ENCODE assay signal across 8 cellular contexts in genomic region chr12:62210422-62210821, GRCh38. TPM values are rescaled to one million over a fixed set of nuclear protein-coding genes. Genes with fewer than 3 reads are reported as not detected.
A peak's percentile ranks its signal among the peaks of the same experiment; 100 is the strongest.
DNase-seq lines count a peak whose midpoint lies in the region; ATAC-seq and TF ChIP-seq lines count a peak whose summit lies in the region.

No MANE protein-coding gene starts in this region.

- intact Hi-C loops in esophagus muscularis mucosa (cut with DNase I), result no loop called here
- intact Hi-C loops in ovary (cut with DNase I), result no loop called here

- TF ChIP-seq CTCF in esophagus muscularis mucosa (IDR thresholded peaks at IDR 0.05), result peak; percentile 60 to 86 (median 67)
- peak; percentile 43 to 52 (median 50) for TF ChIP-seq CTCF in ovary (IDR thresholded peaks at IDR 0.05)

- H3K27me3 ChIP-seq in esophagus muscularis mucosa (no peaks in the 10 kb centered on the region), ovary (no peaks in the 10 kb centered on the region)

- TF ChIP-seq POLR2A in esophagus muscularis mucosa (IDR thresholded peaks at IDR 0.05; ENCODE audit: low read depth) (no peak), ovary (IDR thresholded peaks at IDR 0.05) (no peak)

- H3K36me3 ChIP-seq in esophagus muscularis mucosa (no peaks in the 10 kb centered on the region), ovary (no peaks in the 10 kb centered on the region)

- H3K9me3 ChIP-seq in esophagus muscularis mucosa (no peaks in the 10 kb centered on the region), ovary (no peaks in the 10 kb centered on the region)

- ATAC-seq in GM21515 (IDR thresholded peaks at IDR 0.05; ENCODE audit: unreplicated experiment), result peak; percentile 82

- no peak for TF ChIP-seq EP300 in esophagus muscularis mucosa (IDR thresholded peaks at IDR 0.05)
- no peak for TF ChIP-seq EP300 in ovary (IDR thresholded peaks at IDR 0.05)

- peaks cover 0 to 4% (median 0%) of the 10 kb centered on the region in 4 donors for H3K4me1 ChIP-seq in esophagus muscularis mucosa
- H3K4me1 ChIP-seq in ovary (ENCODE audit: insufficient read depth), result no peaks in the 10 kb centered on the region

- H3K4me3 ChIP-seq in esophagus muscularis mucosa (no peak overlapping the region), ovary (no peak overlapping the region)

- H3K27ac ChIP-seq in esophagus muscularis mucosa (replicated peaks in 1 of 4) (no peak overlapping the region), ovary (no peak overlapping the region)

- WGBS in esophagus muscularis mucosa, result 28% methylated on average over 7 of the region's 7 CpGs
- 21 to 23% (median 23%) methylated on average over 7 of the region's 7 CpGs for WGBS in ovary, 3 donors

- DNase-seq in NCI-H146 (lab: John Stamatoyannopoulos, UW), result peak; percentile 7
- no peak for DNase-seq in NCI-H146 treated with DMSO at 0.1 percent for 48 hours (lab: John Stamatoyannopoulos, UW; ENCODE audit: unreplicated experiment)
- DNase-seq in LHCN-M2 (ENCODE audit: low read depth), result peak; percentile 39
- peak; percentile 63 for DNase-seq in activated CD4-positive, alpha-beta T cell treated with anti-CD3 and anti-CD28 coated beads for 48 hours
- no peak for DNase-seq in esophagus muscularis mucosa (ENCODE audit: extremely low spot score)
- peak in 2 of 5 donors; percentile 49 to 55 for DNase-seq in ovary
- no peak for DNase-seq in KG1 (lab: John Stamatoyannopoulos, UW)

RNA-seq across cellular contexts. Expression of gene USP15, which starts 49.8 kb away (rescaled TPM):
- total RNA-seq in LHCN-M2 (2014; rRNA removed) (37.7 and 41.3 TPM in 2 replicates), esophagus muscularis mucosa (10 to 100 TPM; 38.0 to 78.5 (median 49.9) TPM), ovary (100 to 1,000 TPM in 1 of 7 donors, 10 to 100 TPM in 6; 46.6 to 152 (median 62.9) TPM)
- 15.0 TPM for polyA plus RNA-seq in LHCN-M2 (2012)
- 10 to 100 TPM; 35.7 to 36.2 TPM for polyA plus RNA-seq in ovary

Comparison
In these comparisons a context has a peak if more than half of its experiments do, and no peak if none do; other contexts are left out.
1. DNase-seq: peak in NCI-H146 (single experiment), LHCN-M2 (single experiment) and activated CD4-positive, alpha-beta T cell treated with anti-CD3 and anti-CD28 coated beads for 48 hours (single experiment); none in NCI-H146 treated with DMSO at 0.1 percent for 48 hours (single experiment), esophagus muscularis mucosa (single experiment) and KG1 (single experiment).